ENCODE assay signal across 1 cellular context in the genomic region with DNA sequence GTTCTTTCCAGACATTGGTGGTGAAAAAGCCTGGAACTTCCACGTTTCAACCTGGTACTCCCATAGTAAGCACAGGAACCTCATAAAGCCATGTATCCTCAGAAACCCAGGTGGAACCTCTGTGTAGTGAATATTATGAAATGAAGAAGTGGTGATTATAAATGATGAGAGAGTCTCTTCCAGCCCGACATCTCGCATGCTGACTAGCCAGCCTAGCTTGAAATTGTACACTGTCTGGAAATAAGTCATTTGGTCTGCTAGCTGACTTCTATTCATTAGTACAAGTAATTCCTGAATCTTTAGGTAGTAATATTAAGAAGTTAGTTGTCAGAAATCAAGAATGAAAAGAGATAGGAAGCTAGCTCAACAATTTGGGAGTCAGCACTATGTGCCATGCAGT.
TF ChIP-seq lines count a peak whose summit lies in the region.

No MANE protein-coding gene starts in this region.

TF ChIP-seq in GM23338, 12 proteins besides CTCF, POLR2A, EP300 and RAD21 (continued from another document):
- no peak for TF ChIP-seq REST (IDR thresholded peaks at IDR 0.05; ENCODE audit: unreplicated experiment)
- no peak for TF ChIP-seq ETS1 (IDR thresholded peaks at IDR 0.05)
- no peak for TF ChIP-seq ZNF331 (CRISPR knock-in tag; IDR thresholded peaks at IDR 0.05; ENCODE audit: low read depth)
- no peak for TF ChIP-seq ZNF462 (CRISPR knock-in tag; IDR thresholded peaks at IDR 0.05)
- no peak for TF ChIP-seq CREB1 (CRISPR knock-in tag; IDR thresholded peaks at IDR 0.05; ENCODE audit: low read depth)
- TF ChIP-seq STAT1 (IDR thresholded peaks at IDR 0.05; ENCODE audit: unreplicated experiment), result no peak
- no peak for TF ChIP-seq EZH2phosphoT487 (IDR thresholded peaks at IDR 0.05; ENCODE audit: unreplicated experiment)
- no peak for TF ChIP-seq NANOG (IDR thresholded peaks at IDR 0.05; ENCODE audit: borderline replicate concordance)
TF ChIP-seq in GM23338: peak in this region for 0.
